In genomic region chr5:42522783-42523182, GRCh38 we compare ENCODE assay signal across 23 cellular contexts.
"Had no signal": no experiment of that assay in that cellular context is flagged by ENCODE, and none has a peak within 500 bp of the region (broad histone marks: within the 10 kb centered on the region; RNA-seq: fewer than 3 reads in every experiment).

No MANE protein-coding gene starts in this region.

- H3K9me3 ChIP-seq: esophagus squamous epithelium, lower lobe of right lung, suprapubic skin, tibial artery had no signal

- H3K36me3 ChIP-seq: esophagus squamous epithelium, heart right ventricle, left lung, lower lobe of right lung, neural progenitor cell, suprapubic skin, tibial artery had no signal

- H3K27me3 ChIP-seq: esophagus squamous epithelium, heart right ventricle, left lung, neural progenitor cell, suprapubic skin, tibial artery had no signal

- H3K9ac ChIP-seq: neural progenitor cell had no signal

- H3K4me2 ChIP-seq: neural progenitor cell had no signal

- H3K27ac ChIP-seq: esophagus squamous epithelium, heart right ventricle, left lung, lower lobe of right lung, neural progenitor cell, suprapubic skin, tibial artery had no signal

- DNase-seq: activated B cell treated with CpG ODN at 0.5 μM for 24 hours; activated CD4-positive, alpha-beta T cell treated with anti-CD3 and anti-CD28 coated beads, Interleukin-2, amount 50 U/mL, for 1 hour; activated CD8-positive, alpha-beta T cell treated with anti-CD3 and anti-CD28 coated beads for 36 hours; activated naive CD8-positive, alpha-beta T cell treated with anti-CD3 and anti-CD28 coated beads, Interleukin-2, amount 50 U/mL, for 24 hours; activated T-cell treated with anti-CD3 and anti-CD28 coated beads, Interleukin-2, amount 50 U/mL, for 48 hours; amygdala; dermis blood vessel endothelial cell; effector CD4-positive, alpha-beta T cell; esophagus squamous epithelium; foreskin fibroblast; heart right ventricle; left lung; lower lobe of right lung; mesendoderm; natural killer cell; occipital lobe; right cardiac atrium; stimulated activated CD4-positive, alpha-beta T cell treated with anti-CD3 and anti-CD28 coated beads, Interleukin-2, amount 100 ng/mL, for 48 hours; SW 1271; T1000; tibial artery had no signal

- H3K4me3 ChIP-seq: esophagus squamous epithelium, heart right ventricle, left lung, lower lobe of right lung, neural progenitor cell, suprapubic skin, tibial artery had no signal

- H2AFZ ChIP-seq: neural progenitor cell had no signal

- H3K4me1 ChIP-seq: esophagus squamous epithelium, lower lobe of right lung, neural progenitor cell had no signal
